ENCODE assay signal across 25 cellular contexts in the genomic region with DNA sequence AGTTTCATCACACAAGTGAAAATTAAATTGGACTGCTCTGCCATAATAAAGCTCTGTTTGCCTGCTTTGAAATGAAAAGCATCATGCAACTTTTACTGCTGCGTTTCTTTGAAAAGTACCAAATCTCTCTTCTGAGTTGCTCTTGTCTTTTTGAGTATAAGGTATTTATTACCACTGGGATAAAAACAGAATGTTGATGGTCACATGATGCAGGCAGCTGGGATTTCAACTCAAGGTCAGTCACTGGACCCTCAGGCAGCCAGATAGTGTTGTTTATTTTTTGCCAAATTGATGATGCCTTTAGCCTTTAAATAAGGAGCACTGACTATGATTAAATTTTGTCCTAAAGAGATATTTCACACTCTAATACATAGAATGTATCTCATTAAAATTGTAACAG. TPM values are rescaled to one million over a fixed set of nuclear protein-coding genes. Genes with fewer than 3 reads are reported as not detected.
"Had no signal": no experiment of that assay in that cellular context is flagged by ENCODE, and none has a peak within 500 bp of the region (broad histone marks: within the 10 kb centered on the region; RNA-seq: fewer than 3 reads in every experiment).

No MANE protein-coding gene starts in this region.

- H3K36me3 ChIP-seq: colonic mucosa, esophagus muscularis mucosa, prostate gland, sigmoid colon, thoracic aorta, tibial nerve, upper lobe of left lung had no signal

- H3K27me3 ChIP-seq: colonic mucosa, esophagus muscularis mucosa, foreskin keratinocyte, sigmoid colon, tibial nerve, upper lobe of left lung had no signal

- H3K4me1 ChIP-seq: colonic mucosa, foreskin keratinocyte, prostate gland, tibial nerve, upper lobe of left lung had no signal

- H3K27ac ChIP-seq: colonic mucosa, esophagus muscularis mucosa, foreskin keratinocyte, prostate gland, sigmoid colon, thoracic aorta, tibial nerve, upper lobe of left lung had no signal

- H3K4me3 ChIP-seq: colonic mucosa, esophagus muscularis mucosa, lung, mucosa of descending colon, prostate gland, sigmoid colon, thoracic aorta, tibial nerve, upper lobe of left lung had no signal

- H3K9me3 ChIP-seq: colonic mucosa, esophagus muscularis mucosa, mucosa of descending colon, prostate gland, sigmoid colon, thoracic aorta, tibial nerve, upper lobe of left lung had no signal

- ATAC-seq: foreskin keratinocyte; left colon; mucosa of descending colon; naive thymus-derived CD8-positive, alpha-beta T cell; right cardiac atrium; stimulated activated naive B cell treated with anti-CD40 and anti-IgM and Interleukin-4, amounts not matched to agents 10 μg/mL and 1 μg/mL and 100 μg/mL, for 72 hours had no signal

- DNase-seq: colonic mucosa; effector CD8-positive, alpha-beta T cell; endodermal cell; foreskin keratinocyte; hypothalamus; immature natural killer cell; islet precursor cell; kidney glomerular epithelial cell; left colon; mucosa of descending colon; naive thymus-derived CD8-positive, alpha-beta T cell; nephron progenitor cell; nucleus accumbens; right cardiac atrium; sigmoid colon; small intestine; stimulated activated CD4-positive, alpha-beta T cell treated with anti-CD3 and anti-CD28 coated beads, Interleukin-15, amount 100 ng/mL, for 24 hours; stimulated activated CD4-positive, alpha-beta T cell treated with anti-CD3 and anti-CD28 coated beads, Interleukin-2, amount 100 ng/mL, for 48 hours; stimulated activated naive B cell treated with anti-CD40 and anti-IgM and Interleukin-4, amounts not matched to agents 10 μg/mL and 1 μg/mL and 100 μg/mL, for 72 hours; upper lobe of left lung had no signal

RNA-seq across cellular contexts. Expression of a gene that starts 32.7 kb away (rescaled TPM):
- polyA plus RNA-seq: immature natural killer cell; naive thymus-derived CD8-positive, alpha-beta T cell had no signal
